ENCODE assay signal across 1 cellular context in genomic region chr4:159175165-159175988, GRCh38.
TF ChIP-seq lines count a peak whose summit lies in the region.

No MANE protein-coding gene starts in this region.

TF ChIP-seq in IMR-90, 13 proteins besides CTCF, POLR2A, EP300 and RAD21 (continued from another document):
- TF ChIP-seq, protein P1, sequence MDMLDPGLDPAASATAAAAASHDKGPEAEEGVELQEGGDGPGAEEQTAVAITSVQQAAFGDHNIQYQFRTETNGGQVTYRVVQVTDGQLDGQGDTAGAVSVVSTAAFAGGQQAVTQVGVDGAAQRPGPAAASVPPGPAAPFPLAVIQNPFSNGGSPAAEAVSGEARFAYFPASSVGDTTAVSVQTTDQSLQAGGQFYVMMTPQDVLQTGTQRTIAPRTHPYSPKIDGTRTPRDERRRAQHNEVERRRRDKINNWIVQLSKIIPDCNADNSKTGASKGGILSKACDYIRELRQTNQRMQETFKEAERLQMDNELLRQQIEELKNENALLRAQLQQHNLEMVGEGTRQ (IDR thresholded peaks at IDR 0.05; ENCODE audit: low read depth, low read length): no peak
- TF ChIP-seq RCOR1 (IDR thresholded peaks at IDR 0.05; ENCODE audit: insufficient replicate concordance, low read length) (no peak), CEBPB (IDR thresholded peaks at IDR 0.05; ENCODE audit: low read depth, low read length) (peak; percentile 88), SMC3 (IDR thresholded peaks at IDR 0.05; ENCODE audit: low read depth, low read length) (peak; percentile 90), NFE2L2 (IDR thresholded peaks at IDR 0.05; ENCODE audit: low read depth, low read length) (no peak), BHLHE40 (IDR thresholded peaks at IDR 0.05; ENCODE audit: low read depth, low read length) (peak; percentile 51; the same call in 1 of the 2 replicates), MAZ (IDR thresholded peaks at IDR 0.05; ENCODE audit: borderline replicate concordance, low read depth, low read length) (no peak)
